In the genomic region with DNA sequence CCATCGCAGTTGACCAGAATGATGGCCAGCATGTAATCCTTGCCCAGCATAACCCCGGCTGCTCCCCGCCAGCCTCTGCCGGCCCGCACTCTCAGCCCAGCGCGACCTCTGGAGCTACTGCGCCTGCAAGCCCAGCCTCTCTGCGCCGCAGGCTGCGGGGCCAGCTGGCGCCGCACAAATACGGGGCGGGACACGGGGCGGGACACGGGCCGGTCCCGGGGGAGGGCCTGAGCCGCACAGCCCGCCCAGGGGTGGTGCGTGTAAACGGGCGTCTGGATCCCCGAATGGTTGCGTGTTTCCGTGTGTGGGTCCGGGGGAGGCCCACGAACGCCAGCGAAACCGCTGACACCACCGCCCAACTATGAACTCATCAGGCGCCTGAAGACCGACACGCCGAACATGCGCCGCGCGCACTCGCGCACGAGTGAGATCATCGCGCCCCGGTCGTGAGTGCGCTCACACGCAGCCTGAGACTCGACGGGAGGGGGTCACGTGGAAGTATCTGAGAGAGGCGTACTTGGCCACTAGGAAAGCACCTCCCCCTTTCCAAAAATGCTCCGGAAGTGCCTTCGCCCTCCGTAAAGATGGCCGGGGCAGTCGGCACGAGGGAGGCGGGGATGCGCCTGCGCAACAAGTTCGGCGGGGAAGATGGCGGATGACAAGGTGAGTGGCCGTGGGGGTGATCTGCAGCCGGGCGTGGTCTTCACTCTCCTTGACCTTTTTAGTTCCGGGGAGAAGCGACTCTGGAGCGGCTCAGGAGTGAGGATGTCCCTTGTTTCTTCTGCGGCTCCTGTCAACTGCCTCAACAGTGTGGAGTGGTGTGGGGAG, we compare ENCODE assay signal across 1 cellular context.
TF ChIP-seq lines count a peak whose summit lies in the region.

TSS of gene APBB3 (minus strand) at position 403 of the 828 bp plus-strand sequence. CDS start at position 50, 353 bp downstream.
TSS of gene SLC35A4 (plus strand) at position 633 of the 828 bp plus-strand sequence. CDS start 2,342 bp downstream, outside the sequence.

TF ChIP-seq in HepG2, 621 proteins besides CTCF, POLR2A, EP300 and RAD21 (continued from another document and continues in another):
- TF ChIP-seq, protein P1, sequence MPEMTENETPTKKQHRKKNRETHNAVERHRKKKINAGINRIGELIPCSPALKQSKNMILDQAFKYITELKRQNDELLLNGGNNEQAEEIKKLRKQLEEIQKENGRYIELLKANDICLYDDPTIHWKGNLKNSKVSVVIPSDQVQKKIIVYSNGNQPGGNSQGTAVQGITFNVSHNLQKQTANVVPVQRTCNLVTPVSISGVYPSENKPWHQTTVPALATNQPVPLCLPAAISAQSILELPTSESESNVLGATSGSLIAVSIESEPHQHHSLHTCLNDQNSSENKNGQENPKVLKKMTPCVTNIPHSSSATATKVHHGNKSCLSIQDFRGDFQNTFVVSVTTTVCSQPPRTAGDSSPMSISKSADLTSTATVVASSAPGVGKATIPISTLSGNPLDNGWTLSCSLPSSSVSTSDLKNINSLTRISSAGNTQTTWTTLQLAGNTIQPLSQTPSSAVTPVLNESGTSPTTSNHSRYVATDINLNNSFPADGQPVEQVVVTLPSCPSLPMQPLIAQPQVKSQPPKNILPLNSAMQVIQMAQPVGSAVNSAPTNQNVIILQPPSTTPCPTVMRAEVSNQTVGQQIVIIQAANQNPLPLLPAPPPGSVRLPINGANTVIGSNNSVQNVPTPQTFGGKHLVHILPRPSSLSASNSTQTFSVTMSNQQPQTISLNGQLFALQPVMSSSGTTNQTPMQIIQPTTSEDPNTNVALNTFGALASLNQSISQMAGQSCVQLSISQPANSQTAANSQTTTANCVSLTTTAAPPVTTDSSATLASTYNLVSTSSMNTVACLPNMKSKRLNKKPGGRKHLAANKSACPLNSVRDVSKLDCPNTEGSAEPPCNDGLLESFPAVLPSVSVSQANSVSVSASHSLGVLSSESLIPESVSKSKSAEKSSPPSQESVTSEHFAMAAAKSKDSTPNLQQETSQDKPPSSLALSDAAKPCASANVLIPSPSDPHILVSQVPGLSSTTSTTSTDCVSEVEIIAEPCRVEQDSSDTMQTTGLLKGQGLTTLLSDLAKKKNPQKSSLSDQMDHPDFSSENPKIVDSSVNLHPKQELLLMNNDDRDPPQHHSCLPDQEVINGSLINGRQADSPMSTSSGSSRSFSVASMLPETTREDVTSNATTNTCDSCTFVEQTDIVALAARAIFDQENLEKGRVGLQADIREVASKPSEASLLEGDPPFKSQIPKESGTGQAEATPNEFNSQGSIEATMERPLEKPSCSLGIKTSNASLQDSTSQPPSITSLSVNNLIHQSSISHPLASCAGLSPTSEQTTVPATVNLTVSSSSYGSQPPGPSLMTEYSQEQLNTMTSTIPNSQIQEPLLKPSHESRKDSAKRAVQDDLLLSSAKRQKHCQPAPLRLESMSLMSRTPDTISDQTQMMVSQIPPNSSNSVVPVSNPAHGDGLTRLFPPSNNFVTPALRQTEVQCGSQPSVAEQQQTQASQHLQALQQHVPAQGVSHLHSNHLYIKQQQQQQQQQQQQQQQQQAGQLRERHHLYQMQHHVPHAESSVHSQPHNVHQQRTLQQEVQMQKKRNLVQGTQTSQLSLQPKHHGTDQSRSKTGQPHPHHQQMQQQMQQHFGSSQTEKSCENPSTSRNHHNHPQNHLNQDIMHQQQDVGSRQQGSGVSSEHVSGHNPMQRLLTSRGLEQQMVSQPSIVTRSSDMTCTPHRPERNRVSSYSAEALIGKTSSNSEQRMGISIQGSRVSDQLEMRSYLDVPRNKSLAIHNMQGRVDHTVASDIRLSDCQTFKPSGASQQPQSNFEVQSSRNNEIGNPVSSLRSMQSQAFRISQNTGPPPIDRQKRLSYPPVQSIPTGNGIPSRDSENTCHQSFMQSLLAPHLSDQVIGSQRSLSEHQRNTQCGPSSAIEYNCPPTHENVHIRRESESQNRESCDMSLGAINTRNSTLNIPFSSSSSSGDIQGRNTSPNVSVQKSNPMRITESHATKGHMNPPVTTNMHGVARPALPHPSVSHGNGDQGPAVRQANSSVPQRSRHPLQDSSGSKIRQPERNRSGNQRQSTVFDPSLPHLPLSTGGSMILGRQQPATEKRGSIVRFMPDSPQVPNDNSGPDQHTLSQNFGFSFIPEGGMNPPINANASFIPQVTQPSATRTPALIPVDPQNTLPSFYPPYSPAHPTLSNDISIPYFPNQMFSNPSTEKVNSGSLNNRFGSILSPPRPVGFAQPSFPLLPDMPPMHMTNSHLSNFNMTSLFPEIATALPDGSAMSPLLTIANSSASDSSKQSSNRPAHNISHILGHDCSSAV (CRISPR knock-in tag; IDR thresholded peaks at IDR 0.05; ENCODE audit: borderline replicate concordance): no peak
- no peak for TF ChIP-seq CC2D1A (CRISPR knock-in tag; IDR thresholded peaks at IDR 0.05)
- no peak for TF ChIP-seq ZNF704 (CRISPR knock-in tag; IDR thresholded peaks at IDR 0.05; ENCODE audit: borderline replicate concordance)
- peak; percentile 59; the same call in 1 of the 2 replicates for TF ChIP-seq ZNF749 (CRISPR knock-in tag; IDR thresholded peaks at IDR 0.05; ENCODE audit: borderline replicate concordance)
- no peak for TF ChIP-seq ZFP62 (CRISPR knock-in tag; IDR thresholded peaks at IDR 0.05)
- no peak for TF ChIP-seq ZNF24 (IDR thresholded peaks at IDR 0.05)
- no peak for TF ChIP-seq CEBPZ (IDR thresholded peaks at IDR 0.05; ENCODE audit: low read length)
- TF ChIP-seq KDM1A (CRISPR knock-in tag; IDR thresholded peaks at IDR 0.05): no peak
- peak; percentile 34; the same call in 1 of the 2 replicates for TF ChIP-seq EEA1 (CRISPR knock-in tag; IDR thresholded peaks at IDR 0.05; ENCODE audit: borderline replicate concordance)
- TF ChIP-seq GFI1 (CRISPR knock-in tag; IDR thresholded peaks at IDR 0.05; ENCODE audit: borderline replicate concordance): no peak
- no peak for TF ChIP-seq TMF1 (CRISPR knock-in tag; IDR thresholded peaks at IDR 0.05; ENCODE audit: low read depth)
- TF ChIP-seq MAX (IDR thresholded peaks at IDR 0.05): no peak; the same call in 1 of the 2 replicates
- TF ChIP-seq SOX6 (IDR thresholded peaks at IDR 0.05): no peak
- TF ChIP-seq SOX6 (CRISPR knock-in tag; IDR thresholded peaks at IDR 0.05): no peak
- no peak for TF ChIP-seq ZNF207 (IDR thresholded peaks at IDR 0.05; ENCODE audit: borderline replicate concordance)
- TF ChIP-seq, protein P2, sequence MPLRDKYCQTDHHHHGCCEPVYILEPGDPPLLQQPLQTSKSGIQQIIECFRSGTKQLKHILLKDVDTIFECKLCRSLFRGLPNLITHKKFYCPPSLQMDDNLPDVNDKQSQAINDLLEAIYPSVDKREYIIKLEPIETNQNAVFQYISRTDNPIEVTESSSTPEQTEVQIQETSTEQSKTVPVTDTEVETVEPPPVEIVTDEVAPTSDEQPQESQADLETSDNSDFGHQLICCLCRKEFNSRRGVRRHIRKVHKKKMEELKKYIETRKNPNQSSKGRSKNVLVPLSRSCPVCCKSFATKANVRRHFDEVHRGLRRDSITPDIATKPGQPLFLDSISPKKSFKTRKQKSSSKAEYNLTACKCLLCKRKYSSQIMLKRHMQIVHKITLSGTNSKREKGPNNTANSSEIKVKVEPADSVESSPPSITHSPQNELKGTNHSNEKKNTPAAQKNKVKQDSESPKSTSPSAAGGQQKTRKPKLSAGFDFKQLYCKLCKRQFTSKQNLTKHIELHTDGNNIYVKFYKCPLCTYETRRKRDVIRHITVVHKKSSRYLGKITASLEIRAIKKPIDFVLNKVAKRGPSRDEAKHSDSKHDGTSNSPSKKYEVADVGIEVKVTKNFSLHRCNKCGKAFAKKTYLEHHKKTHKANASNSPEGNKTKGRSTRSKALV (CRISPR knock-in tag; IDR thresholded peaks at IDR 0.05): peak; percentile 84
- TF ChIP-seq CCAR2 (optimal IDR thresholded peaks at IDR 0.05; ENCODE audit: low read depth, low read length): no peak
- no peak for TF ChIP-seq SMC3 (IDR thresholded peaks at IDR 0.05; ENCODE audit: low read length)
- no peak for TF ChIP-seq BHLHE40 (IDR thresholded peaks at IDR 0.05; ENCODE audit: low read length)
- TF ChIP-seq, protein P3, sequence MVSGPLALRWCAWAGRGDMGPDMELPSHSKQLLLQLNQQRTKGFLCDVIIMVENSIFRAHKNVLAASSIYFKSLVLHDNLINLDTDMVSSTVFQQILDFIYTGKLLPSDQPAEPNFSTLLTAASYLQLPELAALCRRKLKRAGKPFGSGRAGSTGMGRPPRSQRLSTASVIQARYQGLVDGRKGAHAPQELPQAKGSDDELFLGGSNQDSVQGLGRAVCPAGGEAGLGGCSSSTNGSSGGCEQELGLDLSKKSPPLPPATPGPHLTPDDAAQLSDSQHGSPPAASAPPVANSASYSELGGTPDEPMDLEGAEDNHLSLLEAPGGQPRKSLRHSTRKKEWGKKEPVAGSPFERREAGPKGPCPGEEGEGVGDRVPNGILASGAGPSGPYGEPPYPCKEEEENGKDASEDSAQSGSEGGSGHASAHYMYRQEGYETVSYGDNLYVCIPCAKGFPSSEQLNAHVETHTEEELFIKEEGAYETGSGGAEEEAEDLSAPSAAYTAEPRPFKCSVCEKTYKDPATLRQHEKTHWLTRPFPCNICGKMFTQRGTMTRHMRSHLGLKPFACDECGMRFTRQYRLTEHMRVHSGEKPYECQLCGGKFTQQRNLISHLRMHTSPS (CRISPR knock-in tag; IDR thresholded peaks at IDR 0.05; ENCODE audit: low read depth): no peak
- no peak for TF ChIP-seq MED13 (CRISPR knock-in tag; IDR thresholded peaks at IDR 0.05)
- TF ChIP-seq DNMT1 (CRISPR knock-in tag; IDR thresholded peaks at IDR 0.05): peak; percentile 60; the same call in 1 of the 2 replicates
- no peak for TF ChIP-seq ZNF788 (CRISPR knock-in tag; IDR thresholded peaks at IDR 0.05; ENCODE audit: borderline replicate concordance)
- no peak for TF ChIP-seq HES4 (CRISPR knock-in tag; IDR thresholded peaks at IDR 0.05; ENCODE audit: borderline replicate concordance)
- TF ChIP-seq ATRX (CRISPR knock-in tag; IDR thresholded peaks at IDR 0.05; ENCODE audit: borderline replicate concordance): no peak
- TF ChIP-seq ZBTB49 (CRISPR knock-in tag; IDR thresholded peaks at IDR 0.05; ENCODE audit: borderline replicate concordance): no peak
- no peak for TF ChIP-seq TIGD3 (CRISPR knock-in tag; IDR thresholded peaks at IDR 0.05; ENCODE audit: borderline replicate concordance)
- TF ChIP-seq MIER2 (CRISPR knock-in tag; IDR thresholded peaks at IDR 0.05): no peak
- 0 out of 2 replicates have a peak, but pooled peaks have one; percentile 13 for TF ChIP-seq TBX2 (CRISPR knock-in tag; IDR thresholded peaks at IDR 0.05; ENCODE audit: borderline replicate concordance)
- no peak; the same call in 1 of the 2 replicates for TF ChIP-seq REL (CRISPR knock-in tag; conservative IDR thresholded peaks at IDR 0.05)
- no peak for TF ChIP-seq ZNF607 (CRISPR knock-in tag; IDR thresholded peaks at IDR 0.05; ENCODE audit: borderline replicate concordance)
- no peak for TF ChIP-seq ZMAT5 (CRISPR knock-in tag; IDR thresholded peaks at IDR 0.05; ENCODE audit: borderline replicate concordance, low read depth)
